Comparison of ENCODE assay signal across 8 cellular contexts in genomic region chr9:113807173-113808061, GRCh38.
A peak's percentile ranks its signal among the peaks of the same experiment; 100 is the strongest.
DNase-seq lines count a peak whose midpoint lies in the region; ATAC-seq and TF ChIP-seq lines count a peak whose summit lies in the region.

No MANE protein-coding gene starts in this region.

- peaks cover 11% of the 10 kb centered on the region for H3F3A ChIP-seq in GM23248 (ENCODE audit: insufficient read depth)

- no peaks in the 10 kb centered on the region for H3K36me3 ChIP-seq in BLaER1 treated with 17β-estradiol and CSF1 and Interleukin-3, amounts not matched to agents 10 nM and 100 nM
- no peaks in the 10 kb centered on the region for H3K36me3 ChIP-seq in GM23248 (ENCODE audit: low read depth)

- peak; percentile 45 for ATAC-seq in activated CD8-positive, alpha-beta memory T cell treated with anti-CD3 and anti-CD28 coated beads, Interleukin-2, amount 10 ng/mL, durations not matched to agents 7 days and 5 days
- ATAC-seq in GM18498 (IDR thresholded peaks at IDR 0.05; ENCODE audit: unreplicated experiment): no peak

- peak overlapping the region in 10 of 11 experiments; percentile 10 to 67 (median 31); a peak in 16 of 22 replicates for H3K4me2 ChIP-seq in BLaER1 treated with 17β-estradiol and CSF1 and Interleukin-3, amounts not matched to agents 10 nM and 100 nM
- H3K4me2 ChIP-seq in GM23248 (ENCODE audit: unreplicated experiment): peak overlapping the region; percentile 83

- no peaks in the 10 kb centered on the region for H3K79me2 ChIP-seq in GM23248 (ENCODE audit: insufficient read depth)

- no peak overlapping the region for H3K27ac Mint-ChIP-seq in activated CD8-positive, alpha-beta memory T cell treated with anti-CD3 and anti-CD28 coated beads, Interleukin-2, amount 10 ng/mL, durations not matched to agents 7 days and 5 days
- no peak overlapping the region for H3K27ac Mint-ChIP-seq in neural crest cell (ENCODE audit: unreplicated experiment)
- H3K27ac Mint-ChIP-seq in type B pancreatic cell: no peak overlapping the region

- CTCF ChIA-PET in activated CD8-positive, alpha-beta memory T cell treated with anti-CD3 and anti-CD28 coated beads, Interleukin-2, amount 10 ng/mL, durations not matched to agents 7 days and 5 days (lab: Charles Lee): interaction anchor here (0.7 to 2.1 kb wide), 4 partner anchors 10 to 155 kb away, joined by 4 to 6 read pairs (median 4); no protein-coding TSS in a partner anchor

- DNase-seq in GM23248 (peak; percentile 65), NCI-H226 (peak; percentile 22), fibroblast of the aortic adventitia (ENCODE audit: low read depth) (peak; percentile 81), neural crest cell (ENCODE audit: low read depth, low spot score) (peak; percentile 54), type B pancreatic cell (ENCODE audit: extremely low spot score, unreplicated experiment) (peak; percentile 68)
- DNase-seq in activated CD8-positive, alpha-beta memory T cell treated with anti-CD3 and anti-CD28 coated beads, Interleukin-2, amount 10 ng/mL, durations not matched to agents 7 days and 5 days: peak; percentile 53

- peak overlapping the region in 2 of 11 experiments; percentile 4 to 30; a peak in 2 of 22 replicates for H3K9ac ChIP-seq in BLaER1 treated with 17β-estradiol and CSF1 and Interleukin-3, amounts not matched to agents 10 nM and 100 nM
- peak overlapping the region; percentile 53 for H3K9ac ChIP-seq in GM23248

- H3K4me3 Mint-ChIP-seq in activated CD8-positive, alpha-beta memory T cell treated with anti-CD3 and anti-CD28 coated beads, Interleukin-2, amount 10 ng/mL, durations not matched to agents 7 days and 5 days: no peak overlapping the region
- no peak overlapping the region for H3K4me3 Mint-ChIP-seq in neural crest cell
- H3K4me3 Mint-ChIP-seq in type B pancreatic cell: peak overlapping the region; percentile 19

- H3K27ac ChIP-seq in BLaER1 treated with 17β-estradiol and CSF1 and Interleukin-3, amounts not matched to agents 10 nM and 100 nM: peak overlapping the region in 2 of 11 experiments; percentile 32 to 37; a peak in 3 of 22 replicates
- H3K27ac ChIP-seq in GM23248: no peak overlapping the region

- H3K9me3 Mint-ChIP-seq in activated CD8-positive, alpha-beta memory T cell treated with anti-CD3 and anti-CD28 coated beads, Interleukin-2, amount 10 ng/mL, durations not matched to agents 7 days and 5 days (ENCODE audit: low read depth): no peaks in the 10 kb centered on the region
- H3K9me3 Mint-ChIP-seq in neural crest cell (no peaks in the 10 kb centered on the region), type B pancreatic cell (no peaks in the 10 kb centered on the region)

- H4K20me1 ChIP-seq in BLaER1 treated with 17β-estradiol and CSF1 and Interleukin-3, amounts not matched to agents 10 nM and 100 nM: no peaks in the 10 kb centered on the region
- no peaks in the 10 kb centered on the region for H4K20me1 ChIP-seq in GM23248 (ENCODE audit: insufficient read depth)

- no peaks in the 10 kb centered on the region for H3K27me3 ChIP-seq in BLaER1 treated with 17β-estradiol and CSF1 and Interleukin-3, amounts not matched to agents 10 nM and 100 nM
- no peaks in the 10 kb centered on the region for H3K27me3 ChIP-seq in GM23248 (replicated peaks; ENCODE audit: insufficient read depth)

- 14 to 16% methylated on average over 14 to 15 of the region's 15 CpGs for WGBS in GM23248 (ENCODE audit: low coverage in 1 of 2, low lambda C conversion rate in 2 of 2, missing lambda C conversion rate in 2 of 2), 2 experiments

- in situ Hi-C loops in GM23248 (cut with MboI): no loop called here

- no peaks in the 10 kb centered on the region for H3K36me3 Mint-ChIP-seq in activated CD8-positive, alpha-beta memory T cell treated with anti-CD3 and anti-CD28 coated beads, Interleukin-2, amount 10 ng/mL, durations not matched to agents 7 days and 5 days
- H3K36me3 Mint-ChIP-seq in neural crest cell (ENCODE audit: low read depth) (no peaks in the 10 kb centered on the region), type B pancreatic cell (no peaks in the 10 kb centered on the region)

- H3K4me3 ChIP-seq in BLaER1 treated with 17β-estradiol and CSF1 and Interleukin-3, amounts not matched to agents 10 nM and 100 nM: no peak overlapping the region
- H3K4me3 ChIP-seq in GM23248: peak overlapping the region; percentile 61
- peak overlapping the region; percentile 32 for H3K4me3 ChIP-seq in fibroblast of the aortic adventitia (ENCODE audit: low read depth, low read length)

- H2AFZ ChIP-seq in GM23248: peak overlapping the region; percentile 90

- no peaks in the 10 kb centered on the region; a peak in 1 of 22 replicates for H3K9me3 ChIP-seq in BLaER1 treated with 17β-estradiol and CSF1 and Interleukin-3, amounts not matched to agents 10 nM and 100 nM (replicated peaks in 1 of 11)
- no peaks in the 10 kb centered on the region for H3K9me3 ChIP-seq in GM23248 (ENCODE audit: low read depth)

- peaks cover 12 to 34% (median 26%) of the 10 kb centered on the region in 10 experiments for H3K4me1 ChIP-seq in BLaER1 treated with 17β-estradiol and CSF1 and Interleukin-3, amounts not matched to agents 10 nM and 100 nM
- peaks cover 10% of the 10 kb centered on the region; the same call in 1 of the 2 replicates for H3K4me1 ChIP-seq in GM23248 (ENCODE audit: insufficient read depth)

- no peaks in the 10 kb centered on the region for H3K9me2 ChIP-seq in GM23248 (ENCODE audit: insufficient read depth)

- H3K4me1 Mint-ChIP-seq in activated CD8-positive, alpha-beta memory T cell treated with anti-CD3 and anti-CD28 coated beads, Interleukin-2, amount 10 ng/mL, durations not matched to agents 7 days and 5 days: no peaks in the 10 kb centered on the region
- H3K4me1 Mint-ChIP-seq in neural crest cell (no peaks in the 10 kb centered on the region), type B pancreatic cell (ENCODE audit: unreplicated experiment) (peaks cover 11% of the 10 kb centered on the region)

- TF ChIP-seq CTCF in fibroblast of the aortic adventitia (IDR thresholded peaks at IDR 0.05; ENCODE audit: insufficient read depth, low read length): peak; percentile 90
- peak; percentile 87 for TF ChIP-seq CTCF in neural crest cell (conservative IDR thresholded peaks at IDR 0.05)
- TF ChIP-seq CTCF in type B pancreatic cell (conservative IDR thresholded peaks at IDR 0.05): peak; percentile 93

- H3K27me3 Mint-ChIP-seq in activated CD8-positive, alpha-beta memory T cell treated with anti-CD3 and anti-CD28 coated beads, Interleukin-2, amount 10 ng/mL, durations not matched to agents 7 days and 5 days: peaks cover 27% of the 10 kb centered on the region
- H3K27me3 Mint-ChIP-seq in neural crest cell (ENCODE audit: low read depth) (no peaks in the 10 kb centered on the region), type B pancreatic cell (peaks cover 3% of the 10 kb centered on the region)

Comparison
In these comparisons a context has a peak if more than half of its experiments do, and no peak if none do; other contexts are left out.
1. H3K4me3 ChIP-seq: peak in GM23248 (single experiment) and fibroblast of the aortic adventitia (single experiment); none in BLaER1 treated with 17β-estradiol and CSF1 and Interleukin-3, amounts not matched to agents 10 nM and 100 nM (0 of 10).
2. DNase-seq: peak in every context shown above with its lines; median percentile 81 in fibroblast of the aortic adventitia; 68 in type B pancreatic cell; 65 in GM23248; 54 in neural crest cell; 53 in activated CD8-positive, alpha-beta memory T cell treated with anti-CD3 and anti-CD28 coated beads, Interleukin-2, amount 10 ng/mL, durations not matched to agents 7 days and 5 days; 22 in NCI-H226.
3. Peak in every context shown above with its lines, with median percentiles within 50 percentile points of each other: CTCF ChIP-seq.